Comparison of ENCODE assay signal across 16 cellular contexts in genomic region chr7:101943306-101943705, GRCh38.
A peak's percentile ranks its signal among the peaks of the same experiment; 100 is the strongest.
DNase-seq lines count a peak whose midpoint lies in the region; ATAC-seq and TF ChIP-seq lines count a peak whose summit lies in the region.
"Had no signal": no experiment of that assay in that cellular context is flagged by ENCODE, and none has a peak within 500 bp of the region (broad histone marks: within the 10 kb centered on the region; RNA-seq: fewer than 3 reads in every experiment).

No MANE protein-coding gene starts in this region.

- no peak overlapping the region for H3K4me3 ChIP-seq in GM23338
- H3K4me3 ChIP-seq in neuronal stem cell (ENCODE audit: low read length in 2 of 2): no peak overlapping the region
- H3K4me3 ChIP-seq in thyroid gland (replicated peaks in 1 of 3): no peak overlapping the region
- H3K4me3 ChIP-seq in Caco-2 (ENCODE audit: low read depth, low read length): no peak overlapping the region

- H2BK5ac ChIP-seq in neuronal stem cell (ENCODE audit: low read length): no peak overlapping the region

- H4K8ac ChIP-seq in neuronal stem cell (ENCODE audit: low read depth, low read length): no peak overlapping the region

- TF ChIP-seq POLR2A in thyroid gland (IDR thresholded peaks at IDR 0.05): no peak

- intact Hi-C loops in thyroid gland (cut with DNase I) (loop anchor here (10.0 kb wide), 3 partner anchors 69 to 129 kb away; partner anchors contain the start of gene CUX1), Caco-2 (cut with micrococcal nuclease; ENCODE audit: unreplicated experiment) (no loop called here)

- H3K9me2 ChIP-seq in GM23338 (ENCODE audit: insufficient read depth): no peaks in the 10 kb centered on the region
- H3K9me2 ChIP-seq: SK-N-SH had no signal

- peaks cover 89% of the 10 kb centered on the region for H3K79me2 ChIP-seq in GM23338 (replicated peaks; ENCODE audit: insufficient read depth)

- H2BK120ac ChIP-seq in neuronal stem cell (ENCODE audit: low read depth, low read length): no peak overlapping the region

- no peak overlapping the region for H3K4me2 ChIP-seq in GM23338
- H3K4me2 ChIP-seq in neuronal stem cell (ENCODE audit: insufficient read depth, low read length, poor library complexity, severe bottlenecking): no peak overlapping the region

- no peaks in the 10 kb centered on the region for H4K20me1 ChIP-seq in GM23338 (replicated peaks; ENCODE audit: insufficient read depth)

- no TSS peak for BruUV-seq in Caco-2 (replicated peaks; lab: Mats Ljungman, UMichigan)

- POLR2A ChIA-PET in WTC11 (lab: Charles Lee) (no interaction called here), Caco-2 (lab: Charles Lee) (no interaction called here)

- H3K36me3 ChIP-seq in GM23338 (ENCODE audit: insufficient read depth): no peaks in the 10 kb centered on the region
- peaks cover under 1 to 2% of the 10 kb centered on the region in 2 donors for H3K36me3 ChIP-seq in neuronal stem cell (replicated peaks in 1 of 2; ENCODE audit: control insufficient read depth in 2 of 2, insufficient read depth in 2 of 2, low read length in 2 of 2)
- H3K36me3 ChIP-seq in thyroid gland: no peaks in the 10 kb centered on the region
- no peaks in the 10 kb centered on the region for H3K36me3 ChIP-seq in Caco-2 (ENCODE audit: control insufficient read depth, insufficient read depth, low read length)

- H3F3A ChIP-seq in GM23338 (replicated peaks; ENCODE audit: low read depth): no peaks in the 10 kb centered on the region

- no peak overlapping the region for H3K14ac ChIP-seq in neuronal stem cell (ENCODE audit: low read length)

- TF ChIP-seq CTCF in GM23338 (conservative IDR thresholded peaks at IDR 0.05; ENCODE audit: low read depth in 2 of 2) (no peak), WTC11 (IDR thresholded peaks at IDR 0.05) (no peak), thyroid gland (IDR thresholded peaks at IDR 0.05) (no peak), Caco-2 (IDR thresholded peaks at IDR 0.05; ENCODE audit: insufficient read depth in 1 of 2, low read depth in 1 of 2, low read length in 1 of 2, severe bottlenecking in 1 of 2, unreplicated experiment in 1 of 2) (no peak)

- H3K4me1 ChIP-seq in GM23338 (ENCODE audit: insufficient read depth): peaks cover 56% of the 10 kb centered on the region
- peaks cover 12 to 15% of the 10 kb centered on the region in 2 donors for H3K4me1 ChIP-seq in neuronal stem cell (ENCODE audit: control insufficient read depth in 2 of 2, insufficient read depth in 1 of 2, low read depth in 1 of 2, low read length in 2 of 2)
- H3K4me1 ChIP-seq in thyroid gland: peaks cover 45 to 57% of the 10 kb centered on the region in 2 donors
- peaks cover 13% of the 10 kb centered on the region for H3K4me1 ChIP-seq in Caco-2

- H3K79me1 ChIP-seq in neuronal stem cell (ENCODE audit: low read depth, low read length): peaks cover 3% of the 10 kb centered on the region

- H3K4me1 Mint-ChIP-seq in GM23338 (peaks cover 67% of the 10 kb centered on the region), WTC11 (peaks cover 83% of the 10 kb centered on the region), Caco-2 (ENCODE audit: low read depth, unreplicated experiment) (no peaks in the 10 kb centered on the region)

- H2AFZ ChIP-seq in GM23338 (no peak overlapping the region), neuronal stem cell (ENCODE audit: low read length) (no peak overlapping the region)

- H3K27me3 ChIP-seq in GM23338 (ENCODE audit: insufficient read depth) (no peaks in the 10 kb centered on the region), neuronal stem cell (ENCODE audit: control insufficient read depth in 3 of 3, insufficient read depth in 3 of 3, low read depth in 1 of 3, low read length in 3 of 3) (no peaks in the 10 kb centered on the region), thyroid gland (no peaks in the 10 kb centered on the region), Caco-2 (replicated peaks; ENCODE audit: control insufficient read depth, insufficient read depth, low read length) (no peaks in the 10 kb centered on the region)
- H3K27me3 ChIP-seq: BE2C had no signal

- H3K27ac Mint-ChIP-seq in GM23338: peak overlapping the region; percentile 77; the same call in 1 of the 2 replicates
- peak overlapping the region; percentile 41; the same call in 1 of the 2 replicates for H3K27ac Mint-ChIP-seq in WTC11
- no peak overlapping the region for H3K27ac Mint-ChIP-seq in Caco-2 (ENCODE audit: unreplicated experiment)

- DNase-seq in GM23338 (ENCODE audit: low spot score) (no peak), WTC11 (ENCODE audit: low spot score) (no peak), neuronal stem cell (ENCODE audit: low spot score) (no peak), thyroid gland (no peak), Caco-2 (no peak), NCI-H526 (lab: John Stamatoyannopoulos, UW) (no peak)
- no peak for DNase-seq in activated naive CD4-positive, alpha-beta T cell treated with Interleukin-2 at 50 U/mL for 16 hours
- DNase-seq: BE2C, DMS 273 treated with DMSO at 0.1 percent for 48 hours, MM.1S, NCI-H1417 treated with DMSO at 0.1 percent for 48 hours, NCI-H2029 treated with DMSO at 0.1 percent for 48 hours, NCI-H524 treated with DMSO at 0.1 percent for 48 hours, SK-N-SH had no signal

- H3K36me3 Mint-ChIP-seq in GM23338 (ENCODE audit: low read depth): peaks cover 8% of the 10 kb centered on the region
- peaks cover 6% of the 10 kb centered on the region for H3K36me3 Mint-ChIP-seq in WTC11
- H3K36me3 Mint-ChIP-seq in Caco-2 (ENCODE audit: insufficient read depth, unreplicated experiment): peaks cover 59% of the 10 kb centered on the region

- H3K27me3 Mint-ChIP-seq in GM23338 (ENCODE audit: insufficient read depth, low read depth, poor library complexity) (peaks cover 15% of the 10 kb centered on the region), WTC11 (ENCODE audit: low read depth) (no peaks in the 10 kb centered on the region), Caco-2 (ENCODE audit: insufficient read depth, unreplicated experiment) (no peaks in the 10 kb centered on the region)

- H3K27ac ChIP-seq in GM23338 (ENCODE audit: low read depth) (no peak overlapping the region), neuronal stem cell (replicated peaks; ENCODE audit: low read length) (no peak overlapping the region), thyroid gland (peak overlapping the region; percentile 15 to 97 (median 93))

- WGBS in neuronal stem cell (ENCODE audit: extremely low coverage in 2 of 2, insufficient read length in 2 of 2, insufficient replicate concordance in 1 of 2), 2 donors: no CpG with 5 or more reads among the region's 15 CpGs
- 96 to 98% methylated on average over 14 to 15 of the region's 15 CpGs for WGBS in thyroid gland, 2 donors

- no peak overlapping the region for H3K23ac ChIP-seq in neuronal stem cell (ENCODE audit: low read depth, low read length, poor library complexity)

- no peak for ATAC-seq in GM23338
- no peak for ATAC-seq in WTC11
- ATAC-seq in HG02642 (IDR thresholded peaks at IDR 0.05; ENCODE audit: poor library complexity, unreplicated experiment): no peak
- ATAC-seq: Right ventricle myocardium inferior had no signal

- H3K4me3 Mint-ChIP-seq in GM23338 (no peak overlapping the region), WTC11 (no peak overlapping the region), Caco-2 (ENCODE audit: unreplicated experiment) (no peak overlapping the region)

- H4K91ac ChIP-seq in neuronal stem cell (ENCODE audit: low read depth, low read length, poor library complexity): no peak overlapping the region

- no peak overlapping the region for H3K4ac ChIP-seq in neuronal stem cell (ENCODE audit: low read length)

- H2BK15ac ChIP-seq in neuronal stem cell (ENCODE audit: low read length): no peak overlapping the region

- no peak overlapping the region for H2AK5ac ChIP-seq in neuronal stem cell (ENCODE audit: low read depth, low read length)

- CTCF ChIA-PET in WTC11 (lab: Charles Lee): interaction anchor here (0.6 kb wide), 1 partner anchor 16 kb away, joined by 4 read pairs; no protein-coding TSS in a partner anchor
- CTCF ChIA-PET in Caco-2 (lab: Charles Lee): no interaction called here

- H3K9me3 ChIP-seq in neuronal stem cell (replicated peaks in 1 of 2; ENCODE audit: control insufficient read depth in 2 of 2, insufficient read depth in 1 of 2, low read depth in 1 of 2, low read length in 2 of 2) (peaks cover 3% of the 10 kb centered on the region in 2 donors), thyroid gland (no peaks in the 10 kb centered on the region), Caco-2 (no peaks in the 10 kb centered on the region)
- H3K9me3 ChIP-seq: BE2C, SK-N-SH had no signal

- H2BK12ac ChIP-seq in neuronal stem cell (ENCODE audit: low read length): no peak overlapping the region

- no peak overlapping the region for H3K18ac ChIP-seq in neuronal stem cell (ENCODE audit: low read length)

- H3K9me3 Mint-ChIP-seq in GM23338: peaks cover 5% of the 10 kb centered on the region; the same call in 1 of the 3 replicates
- peaks cover 4% of the 10 kb centered on the region for H3K9me3 Mint-ChIP-seq in WTC11
- no peaks in the 10 kb centered on the region for H3K9me3 Mint-ChIP-seq in Caco-2 (ENCODE audit: unreplicated experiment)

- peak overlapping the region; percentile 7 for H3K9ac ChIP-seq in neuronal stem cell (ENCODE audit: low read depth, low read length, poor library complexity)

TF ChIP-seq in GM23338, 12 proteins besides CTCF, POLR2A, EP300 and RAD21 (continues in another document):
- TF ChIP-seq CREB1 (CRISPR knock-in tag; IDR thresholded peaks at IDR 0.05; ENCODE audit: low read depth) (no peak), EZH2 (IDR thresholded peaks at IDR 0.05; ENCODE audit: low read depth, unreplicated experiment) (no peak), ZNF331 (CRISPR knock-in tag; IDR thresholded peaks at IDR 0.05; ENCODE audit: low read depth) (no peak), EZH2phosphoT487 (IDR thresholded peaks at IDR 0.05; ENCODE audit: unreplicated experiment) (no peak)

TF ChIP-seq in WTC11, 78 proteins besides CTCF, POLR2A, EP300 and RAD21 (continues in another document):
- TF ChIP-seq SMAD4 (CRISPR knock-in tag; IDR thresholded peaks at IDR 0.05) (no peak), FOXJ3 (CRISPR knock-in tag; IDR thresholded peaks at IDR 0.05; ENCODE audit: borderline replicate concordance) (no peak), ZNF671 (CRISPR knock-in tag; IDR thresholded peaks at IDR 0.05) (no peak), ZNF396 (CRISPR knock-in tag; IDR thresholded peaks at IDR 0.05; ENCODE audit: borderline replicate concordance) (no peak), ZNF512 (CRISPR knock-in tag; IDR thresholded peaks at IDR 0.05; ENCODE audit: borderline replicate concordance) (no peak)

Comparison
In these comparisons a context has a peak if more than half of its experiments do, and no peak if none do; other contexts are left out.
1. H3K27ac ChIP-seq: peak in thyroid gland (3 of 3); none in GM23338 (single experiment) and neuronal stem cell (single experiment).